Comparison of ENCODE assay signal across 22 cellular contexts in genomic region chr9:126109575-126109974, GRCh38.
DNase-seq lines count a peak whose midpoint lies in the region; ATAC-seq and TF ChIP-seq lines count a peak whose summit lies in the region.
"Had no signal": no experiment of that assay in that cellular context is flagged by ENCODE, and none has a peak within 500 bp of the region (broad histone marks: within the 10 kb centered on the region; RNA-seq: fewer than 3 reads in every experiment).

No MANE protein-coding gene starts in this region.

- no peaks in the 10 kb centered on the region for H3K4me1 ChIP-seq in right atrium auricular region
- no peaks in the 10 kb centered on the region for H3K4me1 ChIP-seq in spleen
- H3K4me1 ChIP-seq: A549, BE2C, HAP-1 had no signal

- H3K4me3 ChIP-seq in right atrium auricular region: no peak overlapping the region
- H3K4me3 ChIP-seq in spleen: no peak overlapping the region
- H3K4me3 ChIP-seq: A549; BLaER1 treated with 17β-estradiol and CSF1 and Interleukin-3, amounts not matched to agents 10 nM and 100 nM; HAP-1 had no signal

- ATAC-seq in GM21447 (IDR thresholded peaks at IDR 0.05; ENCODE audit: unreplicated experiment): no peak
- ATAC-seq in HG03378 (IDR thresholded peaks at IDR 0.05; ENCODE audit: unreplicated experiment): no peak
- ATAC-seq: A549 had no signal

- H3K36me3 ChIP-seq in right atrium auricular region (no peaks in the 10 kb centered on the region), spleen (no peaks in the 10 kb centered on the region)
- H3K36me3 ChIP-seq: BE2C; BLaER1 treated with 17β-estradiol and CSF1 and Interleukin-3, amounts not matched to agents 10 nM and 100 nM; HAP-1 had no signal

- TF ChIP-seq POLR2A in spleen (IDR thresholded peaks at IDR 0.05): no peak

- no peaks in the 10 kb centered on the region for H3K9me3 ChIP-seq in right atrium auricular region
- H3K9me3 ChIP-seq in spleen: no peaks in the 10 kb centered on the region
- H3K9me3 ChIP-seq: A549; BE2C; BLaER1 treated with 17β-estradiol and CSF1 and Interleukin-3, amounts not matched to agents 10 nM and 100 nM; HAP-1 had no signal

- H3K4me1 Mint-ChIP-seq in chondrocyte (ENCODE audit: low read depth): no peaks in the 10 kb centered on the region
- H3K4me1 Mint-ChIP-seq: CD4-positive, alpha-beta memory T cell had no signal

- no peak overlapping the region for H3K4me3 Mint-ChIP-seq in chondrocyte (ENCODE audit: unreplicated experiment)
- H3K4me3 Mint-ChIP-seq: CD4-positive, alpha-beta memory T cell; HFFc6 had no signal

- TF ChIP-seq CTCF in right atrium auricular region (IDR thresholded peaks at IDR 0.05) (no peak), chondrocyte (IDR thresholded peaks at IDR 0.05) (no peak), spleen (IDR thresholded peaks at IDR 0.05 in 8 of 11, conservative IDR thresholded peaks at IDR 0.05 in 3 of 11) (no peak)

- H3K27me3 ChIP-seq in right atrium auricular region: no peaks in the 10 kb centered on the region
- peaks cover 0 to 40% (median 0%) of the 10 kb centered on the region in 7 donors for H3K27me3 ChIP-seq in spleen (replicated peaks in 1 of 7)
- H3K27me3 ChIP-seq: BE2C; BLaER1 treated with 17β-estradiol and CSF1 and Interleukin-3, amounts not matched to agents 10 nM and 100 nM had no signal

- no peak overlapping the region for H3K27ac Mint-ChIP-seq in chondrocyte (ENCODE audit: unreplicated experiment)
- H3K27ac Mint-ChIP-seq: CD4-positive, alpha-beta memory T cell; HFFc6 had no signal

- H3K9me3 Mint-ChIP-seq in chondrocyte (ENCODE audit: low read depth): peaks cover 4% of the 10 kb centered on the region

- no peaks in the 10 kb centered on the region for H3K36me3 Mint-ChIP-seq in chondrocyte (ENCODE audit: low read depth)
- H3K36me3 Mint-ChIP-seq: CD4-positive, alpha-beta memory T cell had no signal

- no peak overlapping the region for H3K27ac ChIP-seq in right atrium auricular region
- no peak overlapping the region for H3K27ac ChIP-seq in spleen
- H3K27ac ChIP-seq: A549; BLaER1 treated with 17β-estradiol and CSF1 and Interleukin-3, amounts not matched to agents 10 nM and 100 nM had no signal

- DNase-seq in cardiac septum (ENCODE audit: low spot score): peak; percentile 51
- DNase-seq in right atrium auricular region (ENCODE audit: low spot score): no peak
- DNase-seq in chondrocyte (ENCODE audit: low spot score): peak; percentile 25
- peak; percentile 59 for DNase-seq in mesenteric fat pad (ENCODE audit: low spot score)
- peak; percentile 13 for DNase-seq in spleen
- no peak for DNase-seq in stimulated activated CD4-positive, alpha-beta T cell treated with anti-CD3 and anti-CD28 coated beads, Interleukin-1b, Interleukin-23, amount 100 ng/mL, for 48 hours
- DNase-seq: 8988T; ACHN; AML-193; BE2C; Calu3; CD4-positive, alpha-beta memory T cell; COR-L47; DMS153; DND-41; GOT3; HFFc6 had no signal

- peaks cover 54% of the 10 kb centered on the region for H3K27me3 Mint-ChIP-seq in chondrocyte (ENCODE audit: low read depth)

- intact Hi-C loops in cardiac septum (cut with DNase I) (no loop called here), spleen (cut with DNase I; ENCODE audit: low total_unique reads) (no loop called here)

Comparison
In these comparisons a context has a peak if more than half of its experiments do, and no peak if none do; other contexts are left out.
1. DNase-seq: peak in cardiac septum (single experiment), chondrocyte (single experiment), mesenteric fat pad (single experiment) and spleen (single experiment); none in right atrium auricular region (single experiment) and stimulated activated CD4-positive, alpha-beta T cell treated with anti-CD3 and anti-CD28 coated beads, Interleukin-1b, Interleukin-23, amount 100 ng/mL, for 48 hours (single experiment).